ENCODE assay signal across 8 cellular contexts in the genomic region with DNA sequence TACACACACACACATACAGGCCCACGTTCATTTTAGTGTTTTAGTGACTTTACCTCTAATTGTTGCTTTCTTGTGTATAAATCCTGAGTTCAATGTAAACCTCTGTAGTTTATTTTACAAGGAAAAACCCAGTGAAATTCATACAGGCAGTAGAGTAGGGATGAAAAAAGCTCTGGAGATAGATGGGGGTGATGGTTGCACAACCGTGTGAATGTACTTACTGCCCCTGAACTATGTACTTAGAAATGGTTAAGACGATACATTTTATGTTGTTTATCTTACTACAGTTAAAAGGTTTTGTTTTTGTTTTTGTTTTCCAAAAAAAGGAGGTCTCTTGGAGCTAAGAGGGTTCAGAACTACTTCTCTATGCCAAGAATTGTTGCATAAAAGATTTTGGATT.
"Had no signal": no experiment of that assay in that cellular context is flagged by ENCODE, and none has a peak within 500 bp of the region (broad histone marks: within the 10 kb centered on the region; RNA-seq: fewer than 3 reads in every experiment).

No MANE protein-coding gene starts in this region.

- DNase-seq: GM23248, GOT3, H7, HFFc6 had no signal

- ATAC-seq: HCT116, HepG2 had no signal

- H3K27ac ChIP-seq: GM23248, HL-60 had no signal

- H3K9ac ChIP-seq: GM23248 had no signal

- H3K9me3 ChIP-seq: HAP-1 had no signal

- H3K4me1 ChIP-seq: HAP-1 had no signal

- H3K4me3 ChIP-seq: GM23248, HAP-1 had no signal

- FAIRE-seq: HepG2 had no signal
